1 cellular context compared by ENCODE assay signal in genomic region chr6:33147807-33148666, GRCh38.
TF ChIP-seq lines count a peak whose summit lies in the region.

No MANE protein-coding gene starts in this region.

TF ChIP-seq in GM12878, 131 proteins besides CTCF, POLR2A, EP300 and RAD21:
- TF ChIP-seq MXI1 (IDR thresholded peaks at IDR 0.05; ENCODE audit: low read depth, low read length) (no peak), ZBED1 (IDR thresholded peaks at IDR 0.05; ENCODE audit: borderline replicate concordance) (no peak), ZSCAN29 (IDR thresholded peaks at IDR 0.05) (no peak), IKZF2 (IDR thresholded peaks at IDR 0.05) (peak in 1 of 2 experiments; percentile 65; a peak in 1 of 4 replicates), FOXM1 (IDR thresholded peaks at IDR 0.05; ENCODE audit: low read depth, low read length) (0 out of 2 replicates have a peak, but pooled peaks have one; percentile 15), SMC3 (IDR thresholded peaks at IDR 0.05; ENCODE audit: borderline replicate concordance, low read length) (peak; percentile 90), MEF2B (IDR thresholded peaks at IDR 0.05; ENCODE audit: partially characterized antibody, poor library complexity, severe bottlenecking) (no peak), CBFB (IDR thresholded peaks at IDR 0.05; ENCODE audit: low read depth) (0 out of 2 replicates have a peak, but pooled peaks have one; percentile 28), CBX5 (IDR thresholded peaks at IDR 0.05; ENCODE audit: low read depth) (no peak), BMI1 (IDR thresholded peaks at IDR 0.05; ENCODE audit: borderline replicate concordance) (no peak), IRF4 (IDR thresholded peaks at IDR 0.05; ENCODE audit: low read depth, low read length) (0 out of 2 replicates have a peak, but pooled peaks have one; percentile 10), SREBF1 (IDR thresholded peaks at IDR 0.05; ENCODE audit: low read length) (no peak), NFIC (IDR thresholded peaks at IDR 0.05; ENCODE audit: low read depth, low read length) (no peak), POLR2AphosphoS5 (IDR thresholded peaks at IDR 0.05; ENCODE audit: low read length) (no peak), RELB (IDR thresholded peaks at IDR 0.05; ENCODE audit: low read depth) (0 out of 2 replicates have a peak, but pooled peaks have one; percentile 36), ZBTB33 (IDR thresholded peaks at IDR 0.05) (no peak), IKZF1 (conservative IDR thresholded peaks at IDR 0.05) (0 out of 2 replicates have a peak, but pooled peaks have one; percentile 38)
- TF ChIP-seq, protein P1, sequence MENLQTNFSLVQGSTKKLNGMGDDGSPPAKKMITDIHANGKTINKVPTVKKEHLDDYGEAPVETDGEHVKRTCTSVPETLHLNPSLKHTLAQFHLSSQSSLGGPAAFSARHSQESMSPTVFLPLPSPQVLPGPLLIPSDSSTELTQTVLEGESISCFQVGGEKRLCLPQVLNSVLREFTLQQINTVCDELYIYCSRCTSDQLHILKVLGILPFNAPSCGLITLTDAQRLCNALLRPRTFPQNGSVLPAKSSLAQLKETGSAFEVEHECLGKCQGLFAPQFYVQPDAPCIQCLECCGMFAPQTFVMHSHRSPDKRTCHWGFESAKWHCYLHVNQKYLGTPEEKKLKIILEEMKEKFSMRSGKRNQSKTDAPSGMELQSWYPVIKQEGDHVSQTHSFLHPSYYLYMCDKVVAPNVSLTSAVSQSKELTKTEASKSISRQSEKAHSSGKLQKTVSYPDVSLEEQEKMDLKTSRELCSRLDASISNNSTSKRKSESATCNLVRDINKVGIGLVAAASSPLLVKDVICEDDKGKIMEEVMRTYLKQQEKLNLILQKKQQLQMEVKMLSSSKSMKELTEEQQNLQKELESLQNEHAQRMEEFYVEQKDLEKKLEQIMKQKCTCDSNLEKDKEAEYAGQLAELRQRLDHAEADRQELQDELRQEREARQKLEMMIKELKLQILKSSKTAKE (IDR thresholded peaks at IDR 0.05; ENCODE audit: low read depth, poor library complexity, severe bottlenecking), result peak; percentile 23
- TF ChIP-seq, protein P2, sequence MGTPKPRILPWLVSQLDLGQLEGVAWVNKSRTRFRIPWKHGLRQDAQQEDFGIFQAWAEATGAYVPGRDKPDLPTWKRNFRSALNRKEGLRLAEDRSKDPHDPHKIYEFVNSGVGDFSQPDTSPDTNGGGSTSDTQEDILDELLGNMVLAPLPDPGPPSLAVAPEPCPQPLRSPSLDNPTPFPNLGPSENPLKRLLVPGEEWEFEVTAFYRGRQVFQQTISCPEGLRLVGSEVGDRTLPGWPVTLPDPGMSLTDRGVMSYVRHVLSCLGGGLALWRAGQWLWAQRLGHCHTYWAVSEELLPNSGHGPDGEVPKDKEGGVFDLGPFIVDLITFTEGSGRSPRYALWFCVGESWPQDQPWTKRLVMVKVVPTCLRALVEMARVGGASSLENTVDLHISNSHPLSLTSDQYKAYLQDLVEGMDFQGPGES (IDR thresholded peaks at IDR 0.05), result no peak
